18 cellular contexts compared by ENCODE assay signal in the genomic region with DNA sequence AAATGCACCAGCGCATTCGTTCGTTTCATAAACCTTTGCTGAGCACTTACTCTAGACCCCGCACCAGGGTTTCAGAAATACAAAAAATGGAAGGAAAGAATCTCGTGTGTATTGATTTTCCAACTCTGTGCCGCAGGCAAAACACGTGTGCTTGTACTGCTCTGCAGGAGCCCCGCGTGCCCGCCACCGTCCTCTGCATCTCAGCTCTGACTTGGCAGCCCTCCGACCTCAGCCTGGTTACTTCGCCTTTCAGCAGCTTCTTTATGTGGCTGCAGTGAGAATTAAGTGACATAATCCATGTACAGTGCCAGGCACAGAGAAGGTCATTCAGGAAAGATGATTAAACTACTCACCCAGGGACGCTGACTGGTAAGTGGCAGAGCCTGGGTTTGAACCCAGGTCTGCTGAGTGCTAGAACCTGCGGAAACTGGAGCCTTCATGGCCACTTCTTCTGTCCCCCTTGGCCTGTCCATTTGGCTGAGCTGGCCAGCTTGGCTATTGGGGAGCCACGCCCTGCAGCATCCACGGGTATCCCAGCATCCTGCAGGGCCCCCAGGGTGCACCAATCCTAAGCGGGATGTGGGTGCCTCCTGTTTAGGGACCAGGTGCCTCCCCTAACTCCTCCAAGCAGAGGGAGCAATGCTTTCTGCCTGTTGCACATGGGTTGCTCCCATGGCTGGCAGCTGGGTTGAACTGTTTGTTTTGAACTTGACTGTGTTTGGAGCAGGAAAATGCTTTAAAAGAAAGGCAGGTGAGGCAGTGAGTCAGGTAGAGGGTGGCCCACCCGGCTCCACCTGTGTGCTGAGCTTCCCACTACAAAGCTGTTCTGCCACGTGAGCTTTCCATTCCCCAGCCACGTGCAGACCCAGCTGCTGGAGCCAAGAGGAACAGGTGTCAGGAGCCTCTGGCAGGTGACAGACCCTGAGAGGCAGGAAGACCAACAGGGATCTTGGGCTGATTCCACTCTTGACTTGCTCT. TPM values are rescaled to one million over a fixed set of nuclear protein-coding genes. Genes with fewer than 3 reads are reported as not detected.
A peak's percentile ranks its signal among the peaks of the same experiment; 100 is the strongest.
DNase-seq lines count a peak whose midpoint lies in the region; TF ChIP-seq lines count a peak whose summit lies in the region.
"Had no signal": no experiment of that assay in that cellular context is flagged by ENCODE, and none has a peak within 500 bp of the region (broad histone marks: within the 10 kb centered on the region; RNA-seq: fewer than 3 reads in every experiment).

No MANE protein-coding gene starts in this region.

- no peaks in the 10 kb centered on the region for H4K20me1 ChIP-seq in osteoblast (ENCODE audit: insufficient read depth, low read length)
- H4K20me1 ChIP-seq: BLaER1 had no signal

- no peaks in the 10 kb centered on the region for H3K9me3 Mint-ChIP-seq in osteocyte (ENCODE audit: unreplicated experiment)
- no peaks in the 10 kb centered on the region for H3K9me3 Mint-ChIP-seq in activated naive CD4-positive, alpha-beta T cell treated with anti-CD3 and anti-CD28 coated beads, Interleukin-2, amount 10 ng/mL, durations not matched to agents 7 days and 5 days
- H3K9me3 Mint-ChIP-seq: activated naive CD4-positive, alpha-beta T cell treated with anti-CD3 and anti-CD28 coated beads for 36 hours had no signal

- no peak overlapping the region for H2AFZ ChIP-seq in osteoblast (ENCODE audit: low read length)

- no peaks in the 10 kb centered on the region for H3K36me3 ChIP-seq in osteoblast (ENCODE audit: insufficient read depth, low read length)
- H3K36me3 ChIP-seq: BLaER1, esophagus muscularis mucosa, heart right ventricle had no signal

- no peak overlapping the region for H3K4me2 ChIP-seq in osteoblast (ENCODE audit: insufficient read depth, low read length)
- H3K4me2 ChIP-seq: BLaER1 had no signal

- H3K36me3 Mint-ChIP-seq in osteocyte (ENCODE audit: unreplicated experiment), result peaks cover 1% of the 10 kb centered on the region
- H3K36me3 Mint-ChIP-seq in activated naive CD4-positive, alpha-beta T cell treated with anti-CD3 and anti-CD28 coated beads, Interleukin-2, amount 10 ng/mL, durations not matched to agents 7 days and 5 days, result no peaks in the 10 kb centered on the region

- H3K4me3 ChIP-seq in osteoblast (ENCODE audit: insufficient read depth, low read length), result no peak overlapping the region
- H3K4me3 ChIP-seq: BLaER1, dorsolateral prefrontal cortex, esophagus muscularis mucosa, heart right ventricle had no signal

- H3K79me2 ChIP-seq in osteoblast (ENCODE audit: insufficient read depth, low read length), result no peaks in the 10 kb centered on the region

- CTCF ChIA-PET in activated naive CD4-positive, alpha-beta T cell treated with anti-CD3 and anti-CD28 coated beads, Interleukin-2, amount 10 ng/mL, durations not matched to agents 7 days and 5 days (lab: Charles Lee), result no interaction called here

- no peaks in the 10 kb centered on the region for H3K9me3 ChIP-seq in osteoblast (ENCODE audit: low read depth, low read length)
- H3K9me3 ChIP-seq: BLaER1, esophagus muscularis mucosa, heart right ventricle had no signal

- no peak overlapping the region for H3K27ac Mint-ChIP-seq in osteocyte (ENCODE audit: unreplicated experiment)
- H3K27ac Mint-ChIP-seq in activated naive CD4-positive, alpha-beta T cell treated with anti-CD3 and anti-CD28 coated beads, Interleukin-2, amount 10 ng/mL, durations not matched to agents 7 days and 5 days, result no peak overlapping the region
- H3K27ac Mint-ChIP-seq: activated naive CD4-positive, alpha-beta T cell treated with anti-CD3 and anti-CD28 coated beads for 36 hours; T-helper 17 cell had no signal

- DNase-seq in NCI-H1092 (lab: John Stamatoyannopoulos, UW) (peak; percentile 46), NCI-H2029 treated with DMSO at 0.1 percent for 48 hours (lab: John Stamatoyannopoulos, UW) (peak; percentile 86), NCI-H748 treated with DMSO at 0.1 percent for 48 hours (lab: John Stamatoyannopoulos, UW) (peak; percentile 80), osteoblast (ENCODE audit: insufficient read length, low spot score, missing footprints) (peak; percentile 77), osteocyte (ENCODE audit: extremely low spot score, unreplicated experiment) (no peak)
- DNase-seq in activated T-cell treated with anti-CD3 and anti-CD28 coated beads, Interleukin-2, amount 50 U/mL, for 48 hours, result no peak
- no peak for DNase-seq in activated naive CD4-positive, alpha-beta T cell treated with anti-CD3 and anti-CD28 coated beads, Interleukin-2, amount 10 ng/mL, durations not matched to agents 7 days and 5 days
- DNase-seq: activated CD4-positive, CD25-positive, alpha-beta regulatory T cell treated with anti-CD3 and anti-CD28 coated beads, Interleukin-2, amount 50 U/mL, for 72 hours; activated CD8-positive, alpha-beta memory T cell treated with anti-CD3 and anti-CD28 coated beads, Interleukin-2, amount 50 U/mL, for 48 hours; activated naive CD4-positive, alpha-beta T cell treated with anti-CD3 and anti-CD28 coated beads for 36 hours; dorsolateral prefrontal cortex; heart right ventricle; kidney glomerular epithelial cell; NCI-H82; stimulated activated CD4-positive, alpha-beta T cell treated with anti-CD3 and anti-CD28 coated beads, Interleukin-4, amount 100 ng/mL, for 4 hours; T-helper 17 cell had no signal

- H3K4me3 Mint-ChIP-seq in osteocyte (ENCODE audit: unreplicated experiment), result no peak overlapping the region
- H3K4me3 Mint-ChIP-seq in activated naive CD4-positive, alpha-beta T cell treated with anti-CD3 and anti-CD28 coated beads, Interleukin-2, amount 10 ng/mL, durations not matched to agents 7 days and 5 days, result no peak overlapping the region
- H3K4me3 Mint-ChIP-seq: activated naive CD4-positive, alpha-beta T cell treated with anti-CD3 and anti-CD28 coated beads for 36 hours; T-helper 17 cell had no signal

- TF ChIP-seq CTCF in osteoblast (IDR thresholded peaks at IDR 0.05; ENCODE audit: extremely low read depth, low read depth, low read length), result no peak
- TF ChIP-seq CTCF in osteocyte (IDR thresholded peaks at IDR 0.05), result no peak

- H3K4me1 Mint-ChIP-seq in osteocyte (ENCODE audit: unreplicated experiment), result no peaks in the 10 kb centered on the region
- no peaks in the 10 kb centered on the region for H3K4me1 Mint-ChIP-seq in activated naive CD4-positive, alpha-beta T cell treated with anti-CD3 and anti-CD28 coated beads, Interleukin-2, amount 10 ng/mL, durations not matched to agents 7 days and 5 days
- H3K4me1 Mint-ChIP-seq: T-helper 17 cell had no signal

- H3K27ac ChIP-seq in osteoblast (ENCODE audit: low read depth, low read length), result no peak overlapping the region
- H3K27ac ChIP-seq: BLaER1, dorsolateral prefrontal cortex, esophagus muscularis mucosa, heart right ventricle had no signal

- no peaks in the 10 kb centered on the region for H3K4me1 ChIP-seq in osteoblast (ENCODE audit: insufficient read depth, low read length)
- H3K4me1 ChIP-seq: esophagus muscularis mucosa, heart right ventricle had no signal

- peaks cover 41% of the 10 kb centered on the region for H3K27me3 Mint-ChIP-seq in osteocyte (ENCODE audit: unreplicated experiment)
- peaks cover 12% of the 10 kb centered on the region for H3K27me3 Mint-ChIP-seq in activated naive CD4-positive, alpha-beta T cell treated with anti-CD3 and anti-CD28 coated beads, Interleukin-2, amount 10 ng/mL, durations not matched to agents 7 days and 5 days

- peaks cover 9% of the 10 kb centered on the region for H3K27me3 ChIP-seq in osteoblast (ENCODE audit: insufficient read depth, low read length)
- H3K27me3 ChIP-seq: BLaER1 had no signal

RNA-seq across cellular contexts. Expression of a gene that starts 34.3 kb away (rescaled TPM):
- total RNA-seq in osteoblast (under 0.01 and 0.29 TPM in 2 replicates), osteocyte (0.50 and 0.62 TPM in 2 replicates)
- total RNA-seq: activated naive CD4-positive, alpha-beta T cell treated with anti-CD3 and anti-CD28 coated beads for 36 hours; T-helper 17 cell had no signal

Comparison
In these comparisons a context has a peak if more than half of its experiments do, and no peak if none do; other contexts are left out.
1. DNase-seq: peak in NCI-H1092 (single experiment), NCI-H2029 treated with DMSO at 0.1 percent for 48 hours (single experiment), NCI-H748 treated with DMSO at 0.1 percent for 48 hours (single experiment) and osteoblast (single experiment); none in osteocyte (single experiment), activated T-cell treated with anti-CD3 and anti-CD28 coated beads, Interleukin-2, amount 50 U/mL, for 48 hours (0 of 2) and activated naive CD4-positive, alpha-beta T cell treated with anti-CD3 and anti-CD28 coated beads, Interleukin-2, amount 10 ng/mL, durations not matched to agents 7 days and 5 days (single experiment).